16 cellular contexts compared by ENCODE assay signal in the genomic region with DNA sequence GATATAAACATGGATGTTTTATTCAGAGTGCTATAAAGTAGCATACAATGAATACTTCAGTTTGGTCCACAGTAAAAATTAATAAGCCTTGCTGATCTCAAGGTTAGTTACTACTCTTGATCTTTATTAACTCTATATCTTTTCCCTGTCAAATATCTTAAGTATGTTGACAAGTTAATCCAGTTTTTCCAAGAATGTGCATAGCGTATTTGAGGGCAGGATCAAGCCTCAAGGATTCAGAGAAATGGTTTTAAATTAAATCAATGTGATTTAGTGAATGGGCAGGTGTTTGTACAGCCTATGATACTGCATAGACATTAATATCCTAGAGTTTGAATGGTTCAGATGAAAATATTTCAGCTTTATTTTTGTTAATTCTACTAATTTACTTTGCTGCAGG. TPM values are rescaled to one million over a fixed set of nuclear protein-coding genes. Genes with fewer than 3 reads are reported as not detected.
DNase-seq lines count a peak whose midpoint lies in the region; ATAC-seq, FAIRE-seq and TF ChIP-seq lines count a peak whose summit lies in the region.
"Had no signal": no experiment of that assay in that cellular context is flagged by ENCODE, and none has a peak within 500 bp of the region (broad histone marks: within the 10 kb centered on the region; RNA-seq: fewer than 3 reads in every experiment).

No MANE protein-coding gene starts in this region.

- peak overlapping the region; percentile 81 for H3K27ac Mint-ChIP-seq in activated T-cell treated with anti-CD3 and anti-CD28 coated beads, Interleukin-2, amount 50 U/mL, for 72 hours
- H3K27ac Mint-ChIP-seq in T-helper 17 cell, result peak overlapping the region; percentile 14
- H3K27ac Mint-ChIP-seq in astrocyte (ENCODE audit: unreplicated experiment), result no peak overlapping the region
- H3K27ac Mint-ChIP-seq in neural progenitor cell, result no peak overlapping the region

- peaks cover 2 to 16% of the 10 kb centered on the region in 2 donors for H3K36me3 Mint-ChIP-seq in activated T-cell treated with anti-CD3 and anti-CD28 coated beads, Interleukin-2, amount 50 U/mL, for 72 hours (ENCODE audit: insufficient read depth in 2 of 2)
- no peaks in the 10 kb centered on the region for H3K36me3 Mint-ChIP-seq in T-helper 17 cell (ENCODE audit: low read depth)
- peaks cover 14% of the 10 kb centered on the region for H3K36me3 Mint-ChIP-seq in astrocyte (ENCODE audit: low read depth, unreplicated experiment)
- H3K36me3 Mint-ChIP-seq in neural progenitor cell, result peaks cover 18% of the 10 kb centered on the region

- H3K27me3 ChIP-seq in astrocyte (ENCODE audit: insufficient read depth, low read length) (no peaks in the 10 kb centered on the region), neural progenitor cell (no peaks in the 10 kb centered on the region)
- H3K27me3 ChIP-seq: BE2C had no signal

- H3K27ac ChIP-seq in astrocyte (ENCODE audit: low read depth, low read length) (no peak overlapping the region), neural progenitor cell (no peak overlapping the region)
- H3K27ac ChIP-seq: A549, C4-2B had no signal

- no peak overlapping the region for H2AFZ ChIP-seq in astrocyte (ENCODE audit: low read depth, low read length)
- no peak overlapping the region for H2AFZ ChIP-seq in neural progenitor cell (replicated peaks)

- H3K9me3 ChIP-seq in T-helper 17 cell (ENCODE audit: control insufficient read depth, low read length, poor library complexity, severe bottlenecking) (no peaks in the 10 kb centered on the region), astrocyte (ENCODE audit: insufficient read depth, low read depth, low read length) (no peaks in the 10 kb centered on the region), neural progenitor cell (ENCODE audit: low read depth) (no peaks in the 10 kb centered on the region)
- H3K9me3 ChIP-seq: A549, BE2C had no signal

- H3K36me3 ChIP-seq in astrocyte (ENCODE audit: insufficient read depth, low read length) (peaks cover 26% of the 10 kb centered on the region), neural progenitor cell (peaks cover 40% of the 10 kb centered on the region)

- no peak overlapping the region for H3K4me3 ChIP-seq in astrocyte (ENCODE audit: insufficient read depth, low read depth, low read length)
- H3K4me3 ChIP-seq in neural progenitor cell, result no peak overlapping the region
- H3K4me3 ChIP-seq: A549 had no signal

- peaks cover 43% of the 10 kb centered on the region for H3K4me1 Mint-ChIP-seq in activated T-cell treated with anti-CD3 and anti-CD28 coated beads, Interleukin-2, amount 50 U/mL, for 72 hours (ENCODE audit: low read depth)
- H3K4me1 Mint-ChIP-seq in T-helper 17 cell (peaks cover 24% of the 10 kb centered on the region), astrocyte (ENCODE audit: low read depth, unreplicated experiment) (peaks cover 24% of the 10 kb centered on the region), neural progenitor cell (peaks cover 22% of the 10 kb centered on the region)

- H3F3A ChIP-seq in neural progenitor cell (ENCODE audit: low read depth), result peaks cover 87% of the 10 kb centered on the region

- H3K4me1 ChIP-seq in astrocyte (ENCODE audit: insufficient read depth, low read length) (peaks cover 3% of the 10 kb centered on the region), neural progenitor cell (peaks cover 58% of the 10 kb centered on the region)
- H3K4me1 ChIP-seq: BE2C had no signal

- H3K4me2 ChIP-seq in astrocyte (ENCODE audit: low read length), result no peak overlapping the region
- peak overlapping the region; percentile 16 for H3K4me2 ChIP-seq in neural progenitor cell
- H3K4me2 ChIP-seq: A549 had no signal

- TF ChIP-seq CTCF in astrocyte (IDR thresholded peaks at IDR 0.05; ENCODE audit: insufficient read depth, low read depth, low read length) (no peak), neural progenitor cell (IDR thresholded peaks at IDR 0.05) (no peak), omental fat pad (IDR thresholded peaks at IDR 0.05) (no peak)

- H3K27me3 Mint-ChIP-seq in activated T-cell treated with anti-CD3 and anti-CD28 coated beads, Interleukin-2, amount 50 U/mL, for 72 hours (ENCODE audit: low read depth), result no peaks in the 10 kb centered on the region
- H3K27me3 Mint-ChIP-seq in T-helper 17 cell (no peaks in the 10 kb centered on the region), astrocyte (ENCODE audit: low read depth, unreplicated experiment) (no peaks in the 10 kb centered on the region), neural progenitor cell (ENCODE audit: insufficient read depth, low read depth) (peaks cover 3% of the 10 kb centered on the region)
- H3K27me3 Mint-ChIP-seq: CD4-positive, alpha-beta memory T cell had no signal

- DNase-seq in activated T-cell treated with anti-CD3 and anti-CD28 coated beads, Interleukin-2, amount 50 U/mL, for 72 hours, result no peak
- DNase-seq in activated T-cell treated with anti-CD3 and anti-CD28 coated beads, Interleukin-2, amount 50 U/mL, for 1 hour, result no peak
- DNase-seq in T-helper 17 cell (no peak), astrocyte (ENCODE audit: low read depth) (no peak), neural progenitor cell (ENCODE audit: low spot score) (no peak), omental fat pad (ENCODE audit: low spot score) (no peak)
- no peak for DNase-seq in activated effector memory CD4-positive, alpha-beta T cell treated with anti-CD3 and anti-CD28 coated beads, Interleukin-2, amount 50 U/mL, for 16 hours
- DNase-seq: BE2C; CD4-positive, alpha-beta memory T cell; DMS79; GOT3; H9 had no signal

- H3K79me2 ChIP-seq in astrocyte (ENCODE audit: insufficient read depth, low read length), result peaks cover 100% of the 10 kb centered on the region
- peaks cover 100% of the 10 kb centered on the region for H3K79me2 ChIP-seq in neural progenitor cell (ENCODE audit: low read depth)

- ATAC-seq in activated T-cell treated with anti-CD3 and anti-CD28 coated beads, Interleukin-2, amount 50 U/mL, for 72 hours (replicated peaks in 1 of 2), result no peak
- ATAC-seq in T-helper 17 cell, result no peak
- ATAC-seq in omental fat pad (ENCODE audit: low FRiP score), result no peak
- no peak for ATAC-seq in HG02885 (IDR thresholded peaks at IDR 0.05; ENCODE audit: poor library complexity, unreplicated experiment)
- ATAC-seq: A549 had no signal

- H4K20me1 ChIP-seq in astrocyte (ENCODE audit: insufficient read depth, low read length) (peaks cover 84% of the 10 kb centered on the region), neural progenitor cell (ENCODE audit: low read depth) (peaks cover 98% of the 10 kb centered on the region)

- no peak for FAIRE-seq in astrocyte (lab: Jason Lieb, UNC)
- FAIRE-seq: A549, GM12891 had no signal

- no peaks in the 10 kb centered on the region for H3K9me3 Mint-ChIP-seq in activated T-cell treated with anti-CD3 and anti-CD28 coated beads, Interleukin-2, amount 50 U/mL, for 72 hours
- H3K9me3 Mint-ChIP-seq in astrocyte (ENCODE audit: unreplicated experiment) (no peaks in the 10 kb centered on the region), neural progenitor cell (no peaks in the 10 kb centered on the region)
- H3K9me3 Mint-ChIP-seq: CD4-positive, alpha-beta memory T cell; H9 had no signal

- no peak overlapping the region for H3K4me3 Mint-ChIP-seq in activated T-cell treated with anti-CD3 and anti-CD28 coated beads, Interleukin-2, amount 50 U/mL, for 72 hours
- no peak overlapping the region for H3K4me3 Mint-ChIP-seq in T-helper 17 cell
- H3K4me3 Mint-ChIP-seq in astrocyte (ENCODE audit: unreplicated experiment), result peak overlapping the region; percentile 9
- H3K4me3 Mint-ChIP-seq in neural progenitor cell, result no peak overlapping the region
- H3K4me3 Mint-ChIP-seq: H9 had no signal

- H3K9ac ChIP-seq in astrocyte (ENCODE audit: low read length) (no peak overlapping the region), neural progenitor cell (no peak overlapping the region)

RNA-seq across cellular contexts. Expression of gene MATR3, which starts 20.7 kb away (rescaled TPM):
- 100 to 1,000 TPM; 124 to 164 TPM for total RNA-seq in activated T-cell treated with anti-CD3 and anti-CD28 coated beads, Interleukin-2, amount 50 U/mL, for 72 hours
- 100 to 1,000 TPM; 318 to 325 TPM for total RNA-seq in T-helper 17 cell
- total RNA-seq in astrocyte, result 126 and 134 TPM in 2 replicates
- total RNA-seq in neural progenitor cell (ENCODE audit: low replicate concordance), result 680 and 1,185 TPM in 2 replicates
- total RNA-seq in omental fat pad, result 100 to 1,000 TPM; 155 to 222 (median 211) TPM

RNA-seq across cellular contexts. Expression of gene PAIP2, which starts 27.4 kb away (rescaled TPM):
- 100 to 1,000 TPM; 141 to 144 TPM for total RNA-seq in activated T-cell treated with anti-CD3 and anti-CD28 coated beads, Interleukin-2, amount 50 U/mL, for 72 hours
- total RNA-seq in T-helper 17 cell (100 to 1,000 TPM; 106 to 123 TPM), astrocyte (64.2 and 75.3 TPM in 2 replicates), neural progenitor cell (ENCODE audit: low replicate concordance) (115 and 201 TPM in 2 replicates), omental fat pad (100 to 1,000 TPM in 2 of 4 donors, 10 to 100 TPM in 2; 73.1 to 113 (median 103) TPM)

Comparison
In these comparisons a context has a peak if more than half of its experiments do, and no peak if none do; other contexts are left out.
1. H3K27ac Mint-ChIP-seq: peak in activated T-cell treated with anti-CD3 and anti-CD28 coated beads, Interleukin-2, amount 50 U/mL, for 72 hours (single experiment) and T-helper 17 cell (single experiment); none in astrocyte (single experiment) and neural progenitor cell (single experiment).